In genomic region chr3:113111308-113111707, GRCh38 we compare ENCODE assay signal across 13 cellular contexts.
DNase-seq lines count a peak whose midpoint lies in the region; ATAC-seq and TF ChIP-seq lines count a peak whose summit lies in the region.
"Had no signal": no experiment of that assay in that cellular context is flagged by ENCODE, and none has a peak within 500 bp of the region (broad histone marks: within the 10 kb centered on the region; RNA-seq: fewer than 3 reads in every experiment).

No MANE protein-coding gene starts in this region.

- no peaks in the 10 kb centered on the region for H3K9me3 Mint-ChIP-seq in endodermal cell
- H3K9me3 Mint-ChIP-seq: central memory CD8-positive, alpha-beta T cell had no signal

- H3K9me3 ChIP-seq in endodermal cell (ENCODE audit: control insufficient read depth, low read length) (no peaks in the 10 kb centered on the region), ascending aorta (no peaks in the 10 kb centered on the region)

- no peak overlapping the region for H3K9ac ChIP-seq in endodermal cell (ENCODE audit: extremely low read depth, low read length, poor library complexity, severe bottlenecking)

- peaks cover 12% of the 10 kb centered on the region for H3K4me1 Mint-ChIP-seq in endodermal cell

- ATAC-seq in left lobe of liver: no peak

- TF ChIP-seq CTCF in endodermal cell (conservative IDR thresholded peaks at IDR 0.05): no peak
- no peak for TF ChIP-seq CTCF in retinal pigment epithelial cell (conservative IDR thresholded peaks at IDR 0.05; ENCODE audit: low read depth, low read length)
- TF ChIP-seq CTCF in ascending aorta (IDR thresholded peaks at IDR 0.05): no peak

- peak; percentile 12 for DNase-seq in activated T-cell treated with anti-CD3 and anti-CD28 coated beads for 48 hours (ENCODE audit: low read depth)
- DNase-seq in activated T-cell treated with anti-CD3 and anti-CD28 coated beads, Interleukin-2, amount 50 U/mL, for 1 hour: no peak
- DNase-seq in RPMI7951 (ENCODE audit: low read depth): peak; percentile 30
- DNase-seq in endodermal cell: peak; percentile 57
- DNase-seq in retinal pigment epithelial cell (ENCODE audit: low read depth): peak; percentile 27
- DNase-seq in left lobe of liver (ENCODE audit: low spot score): no peak
- DNase-seq in anterior cingulate cortex (lab: John Stamatoyannopoulos, UW): no peak
- DNase-seq in ascending aorta (ENCODE audit: low spot score in 2 of 2): no peak
- DNase-seq: activated CD8-positive, alpha-beta memory T cell treated with anti-CD3 and anti-CD28 coated beads, Interleukin-2, amount 50 U/mL, for 4 hours; DMS 273 treated with DMSO at 0.1 percent for 48 hours; KG1; NCI-H2107 had no signal

- no peak overlapping the region for H3K27ac ChIP-seq in endodermal cell (ENCODE audit: low read depth, low read length)
- H3K27ac ChIP-seq in ascending aorta: no peak overlapping the region

- H3K36me3 ChIP-seq in endodermal cell (ENCODE audit: control insufficient read depth, insufficient read depth, low read length): no peaks in the 10 kb centered on the region
- no peaks in the 10 kb centered on the region for H3K36me3 ChIP-seq in ascending aorta

- WGBS in endodermal cell (ENCODE audit: insufficient coverage in 1 of 2, insufficient read length in 1 of 2), 2 experiments: 53 to 83% methylated on average over 2 of the region's 2 CpGs

- H3K27me3 Mint-ChIP-seq in endodermal cell (ENCODE audit: insufficient read depth): peaks cover 13% of the 10 kb centered on the region
- H3K27me3 Mint-ChIP-seq: central memory CD8-positive, alpha-beta T cell had no signal

- H3K4me1 ChIP-seq in endodermal cell (ENCODE audit: control insufficient read depth, insufficient read depth, low read length) (peaks cover 4% of the 10 kb centered on the region), ascending aorta (no peaks in the 10 kb centered on the region)

- H3K4me3 ChIP-seq in endodermal cell (ENCODE audit: low read length) (no peak overlapping the region), retinal pigment epithelial cell (ENCODE audit: low read length) (no peak overlapping the region), ascending aorta (no peak overlapping the region)

- H3K4me3 Mint-ChIP-seq in endodermal cell: no peak overlapping the region
- H3K4me3 Mint-ChIP-seq: central memory CD8-positive, alpha-beta T cell had no signal

- H3K36me3 Mint-ChIP-seq in endodermal cell (ENCODE audit: low read depth): no peaks in the 10 kb centered on the region

- intact Hi-C loops in ascending aorta (cut with DNase I): no loop called here

- peak overlapping the region; percentile 23 for H3K27ac Mint-ChIP-seq in endodermal cell

- H3K27me3 ChIP-seq in endodermal cell (ENCODE audit: control insufficient read depth, insufficient read depth, low read length, poor library complexity, severe bottlenecking) (peaks cover 18% of the 10 kb centered on the region), ascending aorta (no peaks in the 10 kb centered on the region)

Comparison
In these comparisons a context has a peak if more than half of its experiments do, and no peak if none do; other contexts are left out.
1. DNase-seq: peak in activated T-cell treated with anti-CD3 and anti-CD28 coated beads for 48 hours (single experiment), RPMI7951 (single experiment), endodermal cell (single experiment) and retinal pigment epithelial cell (single experiment); none in activated T-cell treated with anti-CD3 and anti-CD28 coated beads, Interleukin-2, amount 50 U/mL, for 1 hour (single experiment), left lobe of liver (single experiment), anterior cingulate cortex (0 of 58) and ascending aorta (0 of 2).